ENCODE assay signal across 14 cellular contexts in the genomic region with DNA sequence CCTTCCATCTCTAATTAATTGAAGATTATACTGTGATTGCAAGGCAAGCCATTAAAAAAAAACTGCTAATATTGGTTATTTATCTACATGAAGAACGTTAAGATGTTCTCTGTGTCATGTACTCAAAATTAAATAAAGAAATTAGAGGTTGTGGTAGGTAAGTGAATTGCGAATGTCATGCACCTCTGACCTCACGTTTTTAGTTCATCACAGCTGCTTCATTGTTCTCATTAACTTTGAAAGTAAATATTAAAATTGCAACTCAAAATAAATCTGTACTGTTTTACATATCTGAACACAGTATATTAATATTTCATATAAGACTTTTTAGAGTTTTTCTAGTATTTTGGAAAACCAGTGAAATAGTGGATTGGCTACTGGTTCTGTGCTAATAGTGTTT.
DNase-seq lines count a peak whose midpoint lies in the region; ATAC-seq lines count a peak whose summit lies in the region.
"Had no signal": no experiment of that assay in that cellular context is flagged by ENCODE, and none has a peak within 500 bp of the region (broad histone marks: within the 10 kb centered on the region; RNA-seq: fewer than 3 reads in every experiment).

No MANE protein-coding gene starts in this region.

- peaks cover 0 to 17% (median 11%) of the 10 kb centered on the region in 3 experiments for H3K36me3 ChIP-seq in naive thymus-derived CD4-positive, alpha-beta T cell (ENCODE audit: control insufficient read depth in 2 of 3, insufficient read depth in 3 of 3, low read length in 3 of 3)

- H3K36me3 Mint-ChIP-seq in stimulated activated naive CD8-positive, alpha-beta T cell treated with anti-CD3 and anti-CD28 coated beads, Interleukin-15, Interleukin-2, amounts not matched to agents 100 ng/mL and 50 ng/mL, for 24 hours (ENCODE audit: low read depth) = peaks cover 39% of the 10 kb centered on the region
- H3K36me3 Mint-ChIP-seq in T-helper 17 cell (ENCODE audit: low read depth) = peaks cover 3% of the 10 kb centered on the region
- peaks cover 8 to 32% (median 24%) of the 10 kb centered on the region in 5 donors for H3K36me3 Mint-ChIP-seq in naive thymus-derived CD4-positive, alpha-beta T cell

- H3K4me3 ChIP-seq in naive thymus-derived CD4-positive, alpha-beta T cell (ENCODE audit: low read length) = no peak overlapping the region
- H3K4me3 ChIP-seq: vagina had no signal

- intact Hi-C loops in naive thymus-derived CD4-positive, alpha-beta T cell (cut with micrococcal nuclease) = loop anchor here (10.0 kb wide), 2 partner anchors 296 to 966 kb away; no protein-coding TSS in a partner anchor

- no peaks in the 10 kb centered on the region for H3K9me3 ChIP-seq in T-helper 17 cell (ENCODE audit: control insufficient read depth, low read length, poor library complexity, severe bottlenecking)
- no peaks in the 10 kb centered on the region for H3K9me3 ChIP-seq in naive thymus-derived CD4-positive, alpha-beta T cell (ENCODE audit: control insufficient read depth in 2 of 3, low read length in 3 of 3)
- H3K9me3 ChIP-seq: vagina had no signal

- H3K4me3 Mint-ChIP-seq in stimulated activated naive CD8-positive, alpha-beta T cell treated with anti-CD3 and anti-CD28 coated beads, Interleukin-15, Interleukin-2, amounts not matched to agents 100 ng/mL and 50 ng/mL, for 24 hours = no peak overlapping the region
- no peak overlapping the region for H3K4me3 Mint-ChIP-seq in stimulated activated naive CD8-positive, alpha-beta T cell treated with anti-CD3 and anti-CD28 coated beads, Interleukin-15, amount 100 ng/mL, for 72 hours
- H3K4me3 Mint-ChIP-seq in T-helper 17 cell = peak overlapping the region; percentile 56
- H3K4me3 Mint-ChIP-seq in naive thymus-derived CD4-positive, alpha-beta T cell = peak overlapping the region in 7 of 10 donors; percentile 8 to 59 (median 25)
- H3K4me3 Mint-ChIP-seq: dendritic cell treated with granulocyte-macrophage colony-stimulating factor and Interleukin-4, amounts not matched to agents 40 ng/mL and 50 ng/mL, for 4 days had no signal

- DNase-seq in stimulated activated naive CD8-positive, alpha-beta T cell treated with anti-CD3 and anti-CD28 coated beads, Interleukin-15, amount 100 ng/mL, for 72 hours = no peak
- no peak for DNase-seq in T-helper 17 cell
- DNase-seq in naive thymus-derived CD4-positive, alpha-beta T cell = no peak
- DNase-seq: foreskin melanocyte, NCI-H2029, WERI-Rb-1 had no signal

- H3K27ac ChIP-seq in naive thymus-derived CD4-positive, alpha-beta T cell (ENCODE audit: low read depth, low read length) = no peak overlapping the region
- H3K27ac ChIP-seq: parathyroid adenoma, WERI-Rb-1 had no signal

- H3K4me1 ChIP-seq in naive thymus-derived CD4-positive, alpha-beta T cell (ENCODE audit: control insufficient read depth in 2 of 2, insufficient read depth in 2 of 2, low read length in 2 of 2) = peaks cover 39 to 62% of the 10 kb centered on the region in 2 donors
- H3K4me1 ChIP-seq: parathyroid adenoma had no signal

- H3K27me3 ChIP-seq in naive thymus-derived CD4-positive, alpha-beta T cell (ENCODE audit: control insufficient read depth in 2 of 2, insufficient read depth in 2 of 2, low read length in 2 of 2) = no peaks in the 10 kb centered on the region
- H3K27me3 ChIP-seq: vagina had no signal

- no peaks in the 10 kb centered on the region for H3K27me3 Mint-ChIP-seq in stimulated activated naive CD8-positive, alpha-beta T cell treated with anti-CD3 and anti-CD28 coated beads, Interleukin-15, Interleukin-2, amounts not matched to agents 100 ng/mL and 50 ng/mL, for 24 hours
- no peaks in the 10 kb centered on the region for H3K27me3 Mint-ChIP-seq in stimulated activated naive CD8-positive, alpha-beta T cell treated with anti-CD3 and anti-CD28 coated beads, Interleukin-15, amount 100 ng/mL, for 72 hours
- H3K27me3 Mint-ChIP-seq in T-helper 17 cell = no peaks in the 10 kb centered on the region
- H3K27me3 Mint-ChIP-seq in naive thymus-derived CD4-positive, alpha-beta T cell = no peaks in the 10 kb centered on the region
- H3K27me3 Mint-ChIP-seq: dendritic cell treated with granulocyte-macrophage colony-stimulating factor and Interleukin-4, amounts not matched to agents 40 ng/mL and 50 ng/mL, for 4 days had no signal

- no peaks in the 10 kb centered on the region for H3K9me3 Mint-ChIP-seq in stimulated activated naive CD8-positive, alpha-beta T cell treated with anti-CD3 and anti-CD28 coated beads, Interleukin-15, Interleukin-2, amounts not matched to agents 100 ng/mL and 50 ng/mL, for 24 hours
- no peaks in the 10 kb centered on the region for H3K9me3 Mint-ChIP-seq in stimulated activated naive CD8-positive, alpha-beta T cell treated with anti-CD3 and anti-CD28 coated beads, Interleukin-15, amount 100 ng/mL, for 72 hours
- H3K9me3 Mint-ChIP-seq in naive thymus-derived CD4-positive, alpha-beta T cell = no peaks in the 10 kb centered on the region
- H3K9me3 Mint-ChIP-seq: dendritic cell treated with granulocyte-macrophage colony-stimulating factor and Interleukin-4, amounts not matched to agents 40 ng/mL and 50 ng/mL, for 4 days had no signal

- ATAC-seq in stimulated activated naive CD8-positive, alpha-beta T cell treated with anti-CD3 and anti-CD28 coated beads, Interleukin-15, amount 100 ng/mL, for 72 hours = no peak
- ATAC-seq in T-helper 17 cell = no peak
- ATAC-seq in naive thymus-derived CD4-positive, alpha-beta T cell = no peak
- no peak for ATAC-seq in HG03457 (IDR thresholded peaks at IDR 0.05; ENCODE audit: unreplicated experiment)
- ATAC-seq in GM21576 (IDR thresholded peaks at IDR 0.05; ENCODE audit: unreplicated experiment) = no peak
- ATAC-seq in GM18520 (IDR thresholded peaks at IDR 0.05; ENCODE audit: unreplicated experiment) = no peak
- ATAC-seq: Right ventricle myocardium inferior had no signal

- H3K27ac Mint-ChIP-seq in stimulated activated naive CD8-positive, alpha-beta T cell treated with anti-CD3 and anti-CD28 coated beads, Interleukin-15, Interleukin-2, amounts not matched to agents 100 ng/mL and 50 ng/mL, for 24 hours = peak overlapping the region; percentile 79
- peak overlapping the region in 1 of 2 donors; percentile 55 for H3K27ac Mint-ChIP-seq in stimulated activated naive CD8-positive, alpha-beta T cell treated with anti-CD3 and anti-CD28 coated beads, Interleukin-15, amount 100 ng/mL, for 72 hours
- H3K27ac Mint-ChIP-seq in T-helper 17 cell = peak overlapping the region; percentile 100
- peak overlapping the region; percentile 37 to 98 (median 94) for H3K27ac Mint-ChIP-seq in naive thymus-derived CD4-positive, alpha-beta T cell
- H3K27ac Mint-ChIP-seq: dendritic cell treated with granulocyte-macrophage colony-stimulating factor and Interleukin-4, amounts not matched to agents 40 ng/mL and 50 ng/mL, for 4 days had no signal

- POLR2A ChIA-PET in naive thymus-derived CD4-positive, alpha-beta T cell (lab: Charles Lee) = no interaction called here

- CTCF ChIA-PET in naive thymus-derived CD4-positive, alpha-beta T cell (lab: Charles Lee) = no interaction called here

- H3K4me1 Mint-ChIP-seq in stimulated activated naive CD8-positive, alpha-beta T cell treated with anti-CD3 and anti-CD28 coated beads, Interleukin-15, Interleukin-2, amounts not matched to agents 100 ng/mL and 50 ng/mL, for 24 hours (ENCODE audit: low read depth) = peaks cover 69% of the 10 kb centered on the region
- peaks cover 66% of the 10 kb centered on the region for H3K4me1 Mint-ChIP-seq in stimulated activated naive CD8-positive, alpha-beta T cell treated with anti-CD3 and anti-CD28 coated beads, Interleukin-15, amount 100 ng/mL, for 72 hours
- peaks cover 45% of the 10 kb centered on the region for H3K4me1 Mint-ChIP-seq in T-helper 17 cell
- H3K4me1 Mint-ChIP-seq in naive thymus-derived CD4-positive, alpha-beta T cell = peaks cover 41 to 88% (median 77%) of the 10 kb centered on the region in 7 donors

Comparison
In these comparisons a context has a peak if more than half of its experiments do, and no peak if none do; other contexts are left out.
1. H3K4me3 Mint-ChIP-seq: peak in T-helper 17 cell (single experiment) and naive thymus-derived CD4-positive, alpha-beta T cell (7 of 10); none in stimulated activated naive CD8-positive, alpha-beta T cell treated with anti-CD3 and anti-CD28 coated beads, Interleukin-15, Interleukin-2, amounts not matched to agents 100 ng/mL and 50 ng/mL, for 24 hours (single experiment) and stimulated activated naive CD8-positive, alpha-beta T cell treated with anti-CD3 and anti-CD28 coated beads, Interleukin-15, amount 100 ng/mL, for 72 hours (0 of 2).